In genomic region chr16:48153689-48154265, GRCh38 we compare ENCODE assay signal across 21 cellular contexts. TPM values are rescaled to one million over a fixed set of nuclear protein-coding genes. Genes with fewer than 3 reads are reported as not detected.
DNase-seq lines count a peak whose midpoint lies in the region; ATAC-seq and TF ChIP-seq lines count a peak whose summit lies in the region.
"Had no signal": no experiment of that assay in that cellular context is flagged by ENCODE, and none has a peak within 500 bp of the region (broad histone marks: within the 10 kb centered on the region; RNA-seq: fewer than 3 reads in every experiment).

No MANE protein-coding gene starts in this region.

- no peak overlapping the region for H3K14ac ChIP-seq in IMR-90 (replicated peaks; ENCODE audit: low read depth, low read length)

- H3K36me3 ChIP-seq in IMR-90 (ENCODE audit: control insufficient read depth, insufficient read depth, low read length): no peaks in the 10 kb centered on the region
- H3K36me3 ChIP-seq: Peyer's patch had no signal

- dilution Hi-C loops in IMR-90 (cut with HindIII; ENCODE audit: low sequenced_read_pairs, unreplicated experiment): no loop called here

- no peak overlapping the region for H2BK5ac ChIP-seq in IMR-90 (ENCODE audit: low read depth, low read length, poor library complexity, severe bottlenecking)

- in situ Hi-C loops in IMR-90 (cut with MboI; ENCODE audit: low sequenced_read_pairs): loop anchor here (25.0 kb wide), 2 partner anchors 416 to 691 kb away; partner anchors contain the start of genes ITFG1 and PHKB

- ATAC-seq in IMR-90 (ENCODE audit: low read depth): no peak
- ATAC-seq: GM12878, Right ventricle myocardium inferior had no signal

- no peak for TF ChIP-seq RAD21 in IMR-90 (IDR thresholded peaks at IDR 0.05; ENCODE audit: low read length)

- H3K79me1 ChIP-seq in IMR-90 (ENCODE audit: low read depth in 1 of 2, low read length in 2 of 2): no peaks in the 10 kb centered on the region

- H3K4me1 ChIP-seq in IMR-90 (ENCODE audit: control insufficient read depth, insufficient read depth, low read length): peaks cover 2% of the 10 kb centered on the region
- H3K4me1 ChIP-seq: Peyer's patch had no signal

- no peak overlapping the region for H3K27ac ChIP-seq in IMR-90 (ENCODE audit: insufficient read depth, low read length)
- H3K27ac ChIP-seq: C4-2B, HL-60, Peyer's patch had no signal

- 77% methylated on average over 5 of the region's 7 CpGs; no CpG with 5 or more reads in 1 of the 2 experiments for WGBS in IMR-90 (ENCODE audit: extremely low coverage in 2 of 2, insufficient read length in 1 of 2), 2 experiments

- POLR2A ChIA-PET in IMR-90 (lab: Charles Lee; ENCODE audit: unreplicated experiment): no interaction called here

- CTCF ChIA-PET in IMR-90 (lab: Yijun Ruan, JAX): no interaction called here

- no peak overlapping the region for H2AK5ac ChIP-seq in IMR-90 (ENCODE audit: low read depth, low read length)

- H4K8ac ChIP-seq in IMR-90 (ENCODE audit: low read depth in 2 of 2, low read length in 2 of 2): no peak overlapping the region

- no peak overlapping the region for H3K56ac ChIP-seq in IMR-90 (ENCODE audit: extremely low read depth, insufficient read depth, low read length)

- H3K9me1 ChIP-seq in IMR-90 (ENCODE audit: insufficient read depth, low read length): 0 out of 2 replicates have a peak, but pooled peaks cover 5% of the 10 kb centered on the region

- no peak overlapping the region for H3K4me2 ChIP-seq in IMR-90 (ENCODE audit: low read depth, low read length)

- no peak for TF ChIP-seq POLR2A in IMR-90 (IDR thresholded peaks at IDR 0.05; ENCODE audit: low read depth, low read length)

- DNase-seq in NCI-H1694 treated with DMSO at 0.1 percent for 48 hours (lab: John Stamatoyannopoulos, UW) (peak; percentile 26), NCI-H1694 (lab: John Stamatoyannopoulos, UW) (no peak), IMR-90 (no peak), RPMI7951 (ENCODE audit: low read depth) (peak; percentile 92), posterior vena cava (ENCODE audit: low spot score) (peak; percentile 37), superior temporal gyrus (ENCODE audit: extremely low spot score) (no peak), HK-2 (ENCODE audit: unreplicated experiment) (no peak), SW480 (ENCODE audit: low spot score) (no peak)
- DNase-seq: H9, NCI-H146, NCI-H2081 treated with DMSO at 0.1 percent for 48 hours, NCI-H226, NCI-H526, Peyer's patch, SW 1271 had no signal

- intact Hi-C loops in IMR-90 (cut with micrococcal nuclease) (loop anchor here (10.0 kb wide), 2 partner anchors 269 to 459 kb away; no protein-coding TSS in a partner anchor), posterior vena cava (cut with DNase I) (loop anchor here (10.0 kb wide), 1 partner anchor 1009 kb away; the partner anchor contains the start of gene NETO2 (in 2 of the 2))

- H3K4ac ChIP-seq in IMR-90 (ENCODE audit: low read depth, low read length): peak overlapping the region; percentile 3; the same call in 1 of the 2 replicates

- H2BK120ac ChIP-seq in IMR-90 (ENCODE audit: low read depth, low read length): no peak overlapping the region

- no peak overlapping the region for H4K5ac ChIP-seq in IMR-90 (ENCODE audit: low read depth, low read length)

- H2AFZ ChIP-seq in IMR-90 (replicated peaks; ENCODE audit: low read length, poor library complexity): no peak overlapping the region

- H3K23ac ChIP-seq in IMR-90 (ENCODE audit: low read depth, low read length): no peak overlapping the region

- no peak overlapping the region for H2BK15ac ChIP-seq in IMR-90 (ENCODE audit: low read depth, low read length)

- H4K91ac ChIP-seq in IMR-90 (ENCODE audit: insufficient read depth, low read depth, low read length): no peak overlapping the region

- no peak overlapping the region for H2BK20ac ChIP-seq in IMR-90 (ENCODE audit: low read depth, low read length)

- no peak overlapping the region for H3K4me3 ChIP-seq in IMR-90 (ENCODE audit: insufficient read depth, low read depth, low read length)
- H3K4me3 ChIP-seq: GM12878, Peyer's patch had no signal

- H3K18ac ChIP-seq in IMR-90 (ENCODE audit: low read depth, low read length): no peak overlapping the region

- H4K20me1 ChIP-seq in IMR-90 (ENCODE audit: insufficient read depth, low read length): no peaks in the 10 kb centered on the region

- no TSS peak for BruUV-seq in IMR-90 (replicated peaks; lab: Mats Ljungman, UMichigan)

- no peak overlapping the region for H2AK9ac ChIP-seq in IMR-90 (replicated peaks; ENCODE audit: low read depth, low read length, poor library complexity)

- no peak for TF ChIP-seq CTCF in IMR-90 (conservative IDR thresholded peaks at IDR 0.05; ENCODE audit: low read depth, low read length)

- no peaks in the 10 kb centered on the region for H3K27me3 ChIP-seq in IMR-90 (ENCODE audit: control insufficient read depth, insufficient read depth, low read length)
- H3K27me3 ChIP-seq: Peyer's patch had no signal

- H3K9ac ChIP-seq in IMR-90 (ENCODE audit: low read depth, low read length): no peak overlapping the region

- no peaks in the 10 kb centered on the region for H3K9me3 ChIP-seq in IMR-90 (ENCODE audit: control insufficient read depth, insufficient read depth, low read length)
- H3K9me3 ChIP-seq: Peyer's patch had no signal

TF ChIP-seq in IMR-90, 13 proteins besides CTCF, POLR2A, EP300 and RAD21:
- no peak for TF ChIP-seq MXI1 (IDR thresholded peaks at IDR 0.05; ENCODE audit: borderline replicate concordance, low read depth, low read length)
- no peak for TF ChIP-seq MAFK (IDR thresholded peaks at IDR 0.05; ENCODE audit: low read depth, low read length)
- TF ChIP-seq BHLHE40 (IDR thresholded peaks at IDR 0.05; ENCODE audit: low read depth, low read length): no peak
- TF ChIP-seq MAZ (IDR thresholded peaks at IDR 0.05; ENCODE audit: borderline replicate concordance, low read depth, low read length): no peak
- TF ChIP-seq NFE2L2 (IDR thresholded peaks at IDR 0.05; ENCODE audit: low read depth, low read length): no peak
- TF ChIP-seq CEBPB (IDR thresholded peaks at IDR 0.05; ENCODE audit: low read depth, low read length): no peak
- no peak for TF ChIP-seq FOS (IDR thresholded peaks at IDR 0.05; ENCODE audit: low read depth, low read length)
- TF ChIP-seq SMC3 (IDR thresholded peaks at IDR 0.05; ENCODE audit: low read depth, low read length): no peak
- TF ChIP-seq RCOR1 (IDR thresholded peaks at IDR 0.05; ENCODE audit: insufficient replicate concordance, low read length): no peak

RNA-seq across cellular contexts. Expression of gene ABCC12, which starts 2.0 kb away (rescaled TPM):
- total RNA-seq in IMR-90 (2012; rRNA removed) (under 0.01 TPM in 2 replicates), posterior vena cava (not detected)
- polyA plus RNA-seq in IMR-90 (2012; rRNA removed): not detected in 2 replicates
- not detected in 2 replicates for polyA plus RNA-seq in IMR-90 (2012; cell fraction: cytosol; rRNA removed)
- 0.03 and 0.05 TPM in 2 replicates for polyA plus RNA-seq in IMR-90 (2012; cell fraction: nucleus; rRNA removed; ENCODE audit: low replicate concordance)
- total RNA-seq in RPMI7951 (2014; rRNA removed; shearing (Covaris generic)): 0.29 and 0.48 TPM in 2 replicates
- total RNA-seq: GM12878, HT1080, MCF 10A, Peyer's patch had no signal

Comparison
In these comparisons a context has a peak if more than half of its experiments do, and no peak if none do; other contexts are left out.
1. DNase-seq: peak in NCI-H1694 treated with DMSO at 0.1 percent for 48 hours (single experiment), RPMI7951 (single experiment) and posterior vena cava (single experiment); none in NCI-H1694 (single experiment), IMR-90 (single experiment), superior temporal gyrus (single experiment), HK-2 (single experiment) and SW480 (single experiment).